14 cellular contexts compared by ENCODE assay signal in genomic region chr5:72237415-72237814, GRCh38.
"Had no signal": no experiment of that assay in that cellular context is flagged by ENCODE, and none has a peak within 500 bp of the region (broad histone marks: within the 10 kb centered on the region; RNA-seq: fewer than 3 reads in every experiment).

No MANE protein-coding gene starts in this region.

- H3K9me3 ChIP-seq: ascending aorta, tibial artery had no signal

- H3K4me3 Mint-ChIP-seq: activated T-cell treated with anti-CD3 and anti-CD28 coated beads, Interleukin-2, amount 50 U/mL, for 72 hours had no signal

- H3K4me3 ChIP-seq: ascending aorta, coronary artery, tibial artery had no signal

- H3K9me3 Mint-ChIP-seq: activated T-cell treated with anti-CD3 and anti-CD28 coated beads, Interleukin-2, amount 50 U/mL, for 72 hours; central memory CD8-positive, alpha-beta T cell had no signal

- H3K27ac Mint-ChIP-seq: activated T-cell treated with anti-CD3 and anti-CD28 coated beads, Interleukin-2, amount 50 U/mL, for 72 hours had no signal

- H3K27ac ChIP-seq: ascending aorta, coronary artery, tibial artery had no signal

- DNase-seq: activated CD4-positive, alpha-beta T cell treated with anti-CD3 and anti-CD28 coated beads, Interleukin-2, amount 50 U/mL, for 1 hour; activated CD4-positive, CD25-positive, alpha-beta regulatory T cell treated with anti-CD3 and anti-CD28 coated beads, Interleukin-2, amount 50 U/mL, for 72 hours; activated CD8-positive, alpha-beta memory T cell treated with anti-CD3 and anti-CD28 coated beads, Interleukin-2, amount 50 U/mL, for 4 hours; activated effector memory CD4-positive, alpha-beta T cell treated with anti-CD3 and anti-CD28 coated beads, Interleukin-2, amount 50 U/mL, for 16 hours; activated naive CD4-positive, alpha-beta T cell treated with anti-CD3 and anti-CD28 coated beads, Interleukin-2, amount 50 U/mL, for 16 hours; activated T-cell treated with anti-CD3 and anti-CD28 coated beads, Interleukin-2, amount 50 U/mL, for 72 hours; islet precursor cell; stimulated activated naive CD8-positive, alpha-beta T cell treated with anti-CD3 and anti-CD28 coated beads, Interleukin-15, Interleukin-2, amounts not matched to agents 100 U/mL and 50 U/mL, for 24 hours; substantia nigra; T-helper 1 cell; tibial artery had no signal

- H3K27me3 ChIP-seq: ascending aorta, tibial artery had no signal

- ATAC-seq: activated T-cell treated with anti-CD3 and anti-CD28 coated beads, Interleukin-2, amount 50 U/mL, for 72 hours; stimulated activated naive CD8-positive, alpha-beta T cell treated with anti-CD3 and anti-CD28 coated beads, Interleukin-15, Interleukin-2, amounts not matched to agents 100 U/mL and 50 U/mL, for 24 hours had no signal

- H3K27me3 Mint-ChIP-seq: central memory CD8-positive, alpha-beta T cell had no signal
